In genomic region chr7:88302486-88302885, GRCh38 we compare ENCODE assay signal across 19 cellular contexts. TPM values are rescaled to one million over a fixed set of nuclear protein-coding genes. Genes with fewer than 3 reads are reported as not detected.
DNase-seq lines count a peak whose midpoint lies in the region; FAIRE-seq and TF ChIP-seq lines count a peak whose summit lies in the region.
"Had no signal": no experiment of that assay in that cellular context is flagged by ENCODE, and none has a peak within 500 bp of the region (broad histone marks: within the 10 kb centered on the region; RNA-seq: fewer than 3 reads in every experiment).

No MANE protein-coding gene starts in this region.

- in situ Hi-C loops in G401 (cut with HindIII; ENCODE audit: low sequenced_read_pairs), result no loop called here

- no peaks in the 10 kb centered on the region for H3K36me3 ChIP-seq in SJCRH30
- peaks cover 21% of the 10 kb centered on the region for H3K36me3 ChIP-seq in neutrophil
- H3K36me3 ChIP-seq: BE2C had no signal

- H3K9me3 ChIP-seq in SJCRH30 (replicated peaks), result no peaks in the 10 kb centered on the region
- H3K9me3 ChIP-seq in neutrophil, result no peaks in the 10 kb centered on the region
- H3K9me3 ChIP-seq: BE2C had no signal

- no peak overlapping the region for H3K4me3 ChIP-seq in SJCRH30
- peak overlapping the region; percentile 76 to 99 for H3K4me3 ChIP-seq in neutrophil (ENCODE audit: low read depth in 1 of 2, low read length in 1 of 2)
- H3K4me3 ChIP-seq in foreskin fibroblast (ENCODE audit: low read depth in 1 of 2, low read length in 2 of 2), result no peak overlapping the region
- H3K4me3 ChIP-seq: GM23248 had no signal

- TF ChIP-seq CTCF in neutrophil (IDR thresholded peaks at IDR 0.05) (no peak), foreskin fibroblast (IDR thresholded peaks at IDR 0.05; ENCODE audit: low read depth, low read length) (no peak)

- FAIRE-seq in RCC 7860 (lab: Jason Lieb, UNC), result no peak
- FAIRE-seq: GM18507 had no signal

- no peak overlapping the region for H3K27ac ChIP-seq in SJCRH30
- no peak overlapping the region for H3K27ac ChIP-seq in neutrophil
- H3K27ac ChIP-seq: GM23248 had no signal

- H3K27me3 ChIP-seq in SJCRH30 (no peaks in the 10 kb centered on the region), neutrophil (no peaks in the 10 kb centered on the region)
- H3K27me3 ChIP-seq: BE2C had no signal

- peak; percentile 42 for DNase-seq in DMS53 (lab: John Stamatoyannopoulos, UW)
- DNase-seq in DMS53 treated with DMSO at 0.1 percent for 48 hours (lab: John Stamatoyannopoulos, UW; ENCODE audit: unreplicated experiment), result no peak
- DNase-seq in G401 (ENCODE audit: low spot score), result peak; percentile 23
- DNase-seq in SJCRH30, result peak; percentile 45 to 52
- DNase-seq in Kasumi-1 (lab: John Stamatoyannopoulos, UW), result no peak
- DNase-seq in RCC 7860 (ENCODE audit: low spot score), result no peak
- no peak for DNase-seq in foreskin fibroblast
- DNase-seq: BE2C; CD8-positive, alpha-beta memory T cell; GM23248; H9; KG1; NCI-H1092 treated with DMSO at 0.1 percent for 48 hours; NCI-H1436 treated with DMSO at 0.1 percent for 48 hours; NCI-H187 treated with DMSO at 0.1 percent for 48 hours; NCI-H524 treated with DMSO at 0.1 percent for 48 hours; NCI-H774 had no signal

- H3K4me1 ChIP-seq in SJCRH30 (peaks cover 24% of the 10 kb centered on the region), neutrophil (ENCODE audit: control insufficient read depth in 1 of 2, insufficient read depth in 1 of 2, low read depth in 1 of 2, low read length in 1 of 2) (peaks cover 69 to 76% of the 10 kb centered on the region in 2 experiments)
- H3K4me1 ChIP-seq: BE2C had no signal

RNA-seq across cellular contexts. Expression of gene STEAP4, which starts 4.2 kb away (rescaled TPM):
- not detected in 2 replicates for total RNA-seq in G401 (2014; rRNA removed; shearing (Covaris generic))
- total RNA-seq in SJCRH30 (2014; rRNA removed; shearing (Covaris generic)), result not detected in 2 replicates
- total RNA-seq: CD8-positive, alpha-beta memory T cell; GM23248; H9 had no signal

Comparison
In these comparisons a context has a peak if more than half of its experiments do, and no peak if none do; other contexts are left out.
1. DNase-seq: peak in DMS53 (single experiment), G401 (single experiment) and SJCRH30 (2 of 2); none in DMS53 treated with DMSO at 0.1 percent for 48 hours (single experiment), Kasumi-1 (0 of 2), RCC 7860 (single experiment) and foreskin fibroblast (0 of 2).
2. H3K4me3 ChIP-seq: peak in neutrophil (2 of 2); none in SJCRH30 (single experiment) and foreskin fibroblast (0 of 2).